ENCODE assay signal across 10 cellular contexts in genomic region chr17:64230551-64231408, GRCh38. TPM values are rescaled to one million over a fixed set of nuclear protein-coding genes. Genes with fewer than 3 reads are reported as not detected.
DNase-seq lines count a peak whose midpoint lies in the region; ATAC-seq and TF ChIP-seq lines count a peak whose summit lies in the region.
"Had no signal": no experiment of that assay in that cellular context is flagged by ENCODE, and none has a peak within 500 bp of the region (broad histone marks: within the 10 kb centered on the region; RNA-seq: fewer than 3 reads in every experiment).

No MANE protein-coding gene starts in this region.

- in situ Hi-C loops in astrocyte of the cerebellum (cut with HindIII; ENCODE audit: low sequenced_read_pairs): no loop called here

- no peak for TF ChIP-seq POLR2A in sigmoid colon (IDR thresholded peaks at IDR 0.05)

- no peaks in the 10 kb centered on the region for H3K36me3 ChIP-seq in sigmoid colon

- peak; percentile 62 for ATAC-seq in Right ventricle myocardium superior (ENCODE audit: poor library complexity)
- no peak for ATAC-seq in HG02763 (IDR thresholded peaks at IDR 0.05; ENCODE audit: unreplicated experiment)

- H3K4me3 ChIP-seq in astrocyte of the cerebellum (ENCODE audit: low read depth, low read length) (no peak overlapping the region), sigmoid colon (no peak overlapping the region)

- intact Hi-C loops in Right ventricle myocardium superior (cut with DNase I): no loop called here
- intact Hi-C loops in sigmoid colon (cut with DNase I): no loop called here

- peak in 1 of 4 donors; percentile 29 for TF ChIP-seq EP300 in sigmoid colon (IDR thresholded peaks at IDR 0.05)

- H3K27ac ChIP-seq in sigmoid colon: peak overlapping the region; percentile 48 to 79 (median 69)

- DNase-seq in Daoy (ENCODE audit: low read depth) (peak; percentile 52), astrocyte of the cerebellum (ENCODE audit: low read depth) (peak; percentile 79), Right ventricle myocardium superior (no peak), sigmoid colon (no peak), SW480 (ENCODE audit: low spot score) (no peak), NCI-H1694 (lab: John Stamatoyannopoulos, UW) (no peak)
- DNase-seq in activated CD4-positive, alpha-beta T cell treated with anti-CD3 and anti-CD28 coated beads, Interleukin-2, amount 50 U/mL, for 4 hours: no peak
- DNase-seq: activated naive CD4-positive, alpha-beta T cell treated with Interleukin-2 at 50 U/mL for 16 hours; stimulated activated CD4-positive, alpha-beta T cell treated with anti-CD3 and anti-CD28 coated beads, Interleukin-12 subunit alpha, Interleukin-12 subunit beta, amount 100 ng/mL, for 4 hours had no signal

- no peaks in the 10 kb centered on the region for H3K9me3 ChIP-seq in sigmoid colon

- WGBS in sigmoid colon, 2 donors: 85 to 88% methylated on average over 4 of the region's 4 CpGs

- no peaks in the 10 kb centered on the region for H3K27me3 ChIP-seq in sigmoid colon

- TF ChIP-seq CTCF in astrocyte of the cerebellum (IDR thresholded peaks at IDR 0.05; ENCODE audit: low read depth, low read length, missing control alignments) (no peak), sigmoid colon (IDR thresholded peaks at IDR 0.05) (no peak)

- H3K4me1 ChIP-seq in sigmoid colon: peaks cover 0 to 32% (median 25%) of the 10 kb centered on the region in 4 donors

RNA-seq across cellular contexts. Expression of gene TEX2, which starts 32.3 kb away (rescaled TPM):
- 14.3 and 25.1 TPM in 2 replicates for total RNA-seq in Daoy (2014; rRNA removed; shearing (Covaris generic))
- total RNA-seq in Right ventricle myocardium superior (54.0 TPM), sigmoid colon (10 to 100 TPM; 39.3 to 50.7 (median 42.5) TPM)
- polyA plus RNA-seq in sigmoid colon: 10 to 100 TPM in 1 of 3 donors, 1 to 10 TPM in 2; 4.6 to 14.5 (median 7.8) TPM

Comparison
In these comparisons a context has a peak if more than half of its experiments do, and no peak if none do; other contexts are left out.
1. DNase-seq: peak in Daoy (single experiment) and astrocyte of the cerebellum (single experiment); none in Right ventricle myocardium superior (single experiment), sigmoid colon (single experiment), SW480 (single experiment), NCI-H1694 (single experiment) and activated CD4-positive, alpha-beta T cell treated with anti-CD3 and anti-CD28 coated beads, Interleukin-2, amount 50 U/mL, for 4 hours (0 of 2).